In the genomic region with DNA sequence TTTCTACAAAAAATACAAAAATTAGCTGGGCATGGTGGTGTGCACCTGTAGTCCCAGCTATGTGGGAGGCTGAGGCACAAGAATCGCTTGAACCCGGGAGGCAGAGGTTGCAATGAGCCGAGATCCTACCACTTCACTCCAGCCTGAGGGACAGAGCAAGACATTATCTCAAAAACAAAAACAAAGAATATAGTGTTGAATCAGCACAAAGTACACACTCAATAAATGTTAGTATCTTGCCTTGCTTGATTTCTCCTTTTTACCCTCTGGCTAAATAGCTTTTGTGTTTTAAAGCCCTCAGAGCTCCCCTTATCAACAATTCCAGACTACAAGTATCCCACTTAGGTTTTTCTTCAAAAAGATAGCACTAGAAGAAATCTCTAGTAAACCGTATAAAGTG, we compare ENCODE assay signal across 36 cellular contexts.
"Had no signal": no experiment of that assay in that cellular context is flagged by ENCODE, and none has a peak within 500 bp of the region (broad histone marks: within the 10 kb centered on the region; RNA-seq: fewer than 3 reads in every experiment).

No MANE protein-coding gene starts in this region.

- H3K4me3 ChIP-seq: MG63 had no signal

- H3K36me3 ChIP-seq: MG63 had no signal

- H3K9me3 ChIP-seq: MG63 had no signal

- DNase-seq: Karpas-422, Kasumi-1, MG63, MM.1S, MV-4-11, NCI-H1048, NCI-H1092, NCI-H1092 treated with DMSO at 0.1 percent for 48 hours, NCI-H1105, NCI-H1105 treated with DMSO at 0.1 percent for 48 hours, NCI-H1417, NCI-H1417 treated with DMSO at 0.1 percent for 48 hours, NCI-H1436, NCI-H1436 treated with DMSO at 0.1 percent for 48 hours, NCI-H146, NCI-H1694, NCI-H1694 treated with DMSO at 0.1 percent for 48 hours, NCI-H187, NCI-H187 treated with DMSO at 0.1 percent for 48 hours, NCI-H1930, NCI-H2029, NCI-H2029 treated with DMSO at 0.1 percent for 48 hours, NCI-H2081, NCI-H2081 treated with DMSO at 0.1 percent for 48 hours, NCI-H2107, NCI-H2171, NCI-H2171 treated with DMSO at 0.1 percent for 48 hours, NCI-H2227 treated with DMSO at 0.1 percent for 48 hours, NCI-H226, NCI-H345, NCI-H446, NCI-H446 treated with DMSO at 0.1 percent for 48 hours, NCI-H510A, NCI-H510A treated with DMSO at 0.1 percent for 48 hours, NCI-H524, NCI-H524 treated with DMSO at 0.1 percent for 48 hours had no signal
